ENCODE assay signal across 1 cellular context in the genomic region with DNA sequence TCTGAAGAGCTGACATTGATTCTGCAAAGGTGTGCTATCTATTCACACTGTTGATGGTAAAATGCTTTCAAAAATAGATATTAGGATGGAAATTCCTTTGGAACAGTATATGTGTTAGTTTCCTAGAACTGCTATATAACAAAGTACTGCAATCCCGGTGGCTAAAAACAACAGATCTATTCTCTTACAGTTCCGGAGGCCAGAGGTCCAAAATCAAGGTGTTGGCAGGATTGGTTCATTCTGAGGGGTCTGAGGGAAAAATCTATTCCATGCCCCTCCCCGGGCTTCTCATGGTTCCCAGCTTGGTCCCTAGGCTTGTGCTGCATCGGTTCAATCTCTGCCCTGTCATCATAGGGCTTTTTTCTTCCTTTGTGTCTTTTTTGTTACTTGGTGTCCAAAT.
TF ChIP-seq lines count a peak whose summit lies in the region.

No MANE protein-coding gene starts in this region.

TF ChIP-seq in GM23338, 12 proteins besides CTCF, POLR2A, EP300 and RAD21 (continued from another document):
- TF ChIP-seq, protein P1, sequence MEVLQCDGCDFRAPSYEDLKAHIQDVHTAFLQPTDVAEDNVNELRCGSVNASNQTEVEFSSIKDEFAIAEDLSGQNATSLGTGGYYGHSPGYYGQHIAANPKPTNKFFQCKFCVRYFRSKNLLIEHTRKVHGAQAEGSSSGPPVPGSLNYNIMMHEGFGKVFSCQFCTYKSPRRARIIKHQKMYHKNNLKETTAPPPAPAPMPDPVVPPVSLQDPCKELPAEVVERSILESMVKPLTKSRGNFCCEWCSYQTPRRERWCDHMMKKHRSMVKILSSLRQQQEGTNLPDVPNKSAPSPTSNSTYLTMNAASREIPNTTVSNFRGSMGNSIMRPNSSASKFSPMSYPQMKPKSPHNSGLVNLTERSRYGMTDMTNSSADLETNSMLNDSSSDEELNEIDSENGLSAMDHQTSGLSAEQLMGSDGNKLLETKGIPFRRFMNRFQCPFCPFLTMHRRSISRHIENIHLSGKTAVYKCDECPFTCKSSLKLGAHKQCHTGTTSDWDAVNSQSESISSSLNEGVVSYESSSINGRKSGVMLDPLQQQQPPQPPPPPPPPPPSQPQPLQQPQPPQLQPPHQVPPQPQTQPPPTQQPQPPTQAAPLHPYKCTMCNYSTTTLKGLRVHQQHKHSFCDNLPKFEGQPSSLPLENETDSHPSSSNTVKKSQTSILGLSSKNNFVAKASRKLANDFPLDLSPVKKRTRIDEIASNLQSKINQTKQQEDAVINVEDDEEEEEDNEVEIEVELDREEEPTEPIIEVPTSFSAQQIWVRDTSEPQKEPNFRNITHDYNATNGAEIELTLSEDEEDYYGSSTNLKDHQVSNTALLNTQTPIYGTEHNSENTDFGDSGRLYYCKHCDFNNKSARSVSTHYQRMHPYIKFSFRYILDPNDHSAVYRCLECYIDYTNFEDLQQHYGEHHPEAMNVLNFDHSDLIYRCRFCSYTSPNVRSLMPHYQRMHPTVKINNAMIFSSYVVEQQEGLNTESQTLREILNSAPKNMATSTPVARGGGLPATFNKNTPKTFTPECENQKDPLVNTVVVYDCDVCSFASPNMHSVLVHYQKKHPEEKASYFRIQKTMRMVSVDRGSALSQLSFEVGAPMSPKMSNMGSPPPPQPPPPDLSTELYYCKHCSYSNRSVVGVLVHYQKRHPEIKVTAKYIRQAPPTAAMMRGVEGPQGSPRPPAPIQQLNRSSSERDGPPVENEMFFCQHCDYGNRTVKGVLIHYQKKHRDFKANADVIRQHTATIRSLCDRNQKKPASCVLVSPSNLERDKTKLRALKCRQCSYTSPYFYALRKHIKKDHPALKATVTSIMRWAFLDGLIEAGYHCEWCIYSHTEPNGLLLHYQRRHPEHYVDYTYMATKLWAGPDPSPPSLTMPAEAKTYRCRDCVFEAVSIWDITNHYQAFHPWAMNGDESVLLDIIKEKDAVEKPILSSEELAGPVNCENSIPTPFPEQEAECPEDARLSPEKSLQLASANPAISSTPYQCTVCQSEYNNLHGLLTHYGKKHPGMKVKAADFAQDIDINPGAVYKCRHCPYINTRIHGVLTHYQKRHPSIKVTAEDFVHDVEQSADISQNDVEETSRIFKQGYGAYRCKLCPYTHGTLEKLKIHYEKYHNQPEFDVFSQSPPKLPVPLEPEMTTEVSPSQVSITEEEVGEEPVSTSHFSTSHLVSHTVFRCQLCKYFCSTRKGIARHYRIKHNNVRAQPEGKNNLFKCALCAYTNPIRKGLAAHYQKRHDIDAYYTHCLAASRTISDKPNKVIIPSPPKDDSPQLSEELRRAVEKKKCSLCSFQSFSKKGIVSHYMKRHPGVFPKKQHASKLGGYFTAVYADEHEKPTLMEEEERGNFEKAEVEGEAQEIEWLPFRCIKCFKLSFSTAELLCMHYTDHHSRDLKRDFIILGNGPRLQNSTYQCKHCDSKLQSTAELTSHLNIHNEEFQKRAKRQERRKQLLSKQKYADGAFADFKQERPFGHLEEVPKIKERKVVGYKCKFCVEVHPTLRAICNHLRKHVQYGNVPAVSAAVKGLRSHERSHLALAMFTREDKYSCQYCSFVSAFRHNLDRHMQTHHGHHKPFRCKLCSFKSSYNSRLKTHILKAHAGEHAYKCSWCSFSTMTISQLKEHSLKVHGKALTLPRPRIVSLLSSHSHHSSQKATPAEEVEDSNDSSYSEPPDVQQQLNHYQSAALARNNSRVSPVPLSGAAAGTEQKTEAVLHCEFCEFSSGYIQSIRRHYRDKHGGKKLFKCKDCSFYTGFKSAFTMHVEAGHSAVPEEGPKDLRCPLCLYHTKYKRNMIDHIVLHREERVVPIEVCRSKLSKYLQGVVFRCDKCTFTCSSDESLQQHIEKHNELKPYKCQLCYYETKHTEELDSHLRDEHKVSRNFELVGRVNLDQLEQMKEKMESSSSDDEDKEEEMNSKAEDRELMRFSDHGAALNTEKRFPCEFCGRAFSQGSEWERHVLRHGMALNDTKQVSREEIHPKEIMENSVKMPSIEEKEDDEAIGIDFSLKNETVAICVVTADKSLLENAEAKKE (CRISPR knock-in tag; IDR thresholded peaks at IDR 0.05), result no peak
- no peak for TF ChIP-seq JUNB (IDR thresholded peaks at IDR 0.05; ENCODE audit: unreplicated experiment)
- TF ChIP-seq NANOG (IDR thresholded peaks at IDR 0.05; ENCODE audit: borderline replicate concordance), result no peak
- TF ChIP-seq CREB1 (CRISPR knock-in tag; IDR thresholded peaks at IDR 0.05; ENCODE audit: low read depth), result no peak
- TF ChIP-seq REST (IDR thresholded peaks at IDR 0.05; ENCODE audit: unreplicated experiment), result no peak
- no peak for TF ChIP-seq STAT1 (IDR thresholded peaks at IDR 0.05; ENCODE audit: unreplicated experiment)
TF ChIP-seq in GM23338: peak in this region for 0.
